In genomic region chr15:100770781-100771584, GRCh38 we compare ENCODE assay signal across 25 cellular contexts.
DNase-seq lines count a peak whose midpoint lies in the region; ATAC-seq and TF ChIP-seq lines count a peak whose summit lies in the region.
"Had no signal": no experiment of that assay in that cellular context is flagged by ENCODE, and none has a peak within 500 bp of the region (broad histone marks: within the 10 kb centered on the region; RNA-seq: fewer than 3 reads in every experiment).

No MANE protein-coding gene starts in this region.

- H3K9me3 Mint-ChIP-seq in chondrocyte (ENCODE audit: low read depth) = no peaks in the 10 kb centered on the region
- H3K9me3 Mint-ChIP-seq: activated CD4-positive, alpha-beta memory T cell treated with anti-CD3 and anti-CD28 coated beads, Interleukin-2, amount 10 ng/mL, durations not matched to agents 7 days and 5 days; activated naive CD4-positive, alpha-beta T cell treated with anti-CD3 and anti-CD28 coated beads, Interleukin-2, amount 50 U/mL, for 24 hours had no signal

- H3K4ac ChIP-seq in neuronal stem cell (ENCODE audit: low read length) = no peak overlapping the region

- H3K4me3 Mint-ChIP-seq in chondrocyte (ENCODE audit: unreplicated experiment) = no peak overlapping the region
- no peak overlapping the region for H3K4me3 Mint-ChIP-seq in T-helper 17 cell
- H3K4me3 Mint-ChIP-seq: activated CD4-positive, alpha-beta memory T cell treated with anti-CD3 and anti-CD28 coated beads, Interleukin-2, amount 10 ng/mL, durations not matched to agents 7 days and 5 days; activated naive CD4-positive, alpha-beta T cell treated with anti-CD3 and anti-CD28 coated beads, Interleukin-2, amount 50 U/mL, for 24 hours; B cell had no signal

- H3K4me2 ChIP-seq in neuronal stem cell (ENCODE audit: insufficient read depth, low read length, poor library complexity, severe bottlenecking) = no peak overlapping the region

- peak overlapping the region; percentile 20 for H2BK15ac ChIP-seq in neuronal stem cell (ENCODE audit: low read length)

- H3K4me1 Mint-ChIP-seq in chondrocyte (ENCODE audit: low read depth) (peaks cover 5% of the 10 kb centered on the region), T-helper 17 cell (no peaks in the 10 kb centered on the region)
- H3K4me1 Mint-ChIP-seq: activated CD4-positive, alpha-beta memory T cell treated with anti-CD3 and anti-CD28 coated beads, Interleukin-2, amount 10 ng/mL, durations not matched to agents 7 days and 5 days; activated naive CD4-positive, alpha-beta T cell treated with anti-CD3 and anti-CD28 coated beads, Interleukin-2, amount 50 U/mL, for 24 hours; B cell had no signal

- no peak overlapping the region for H3K14ac ChIP-seq in neuronal stem cell (ENCODE audit: low read length)

- H2BK12ac ChIP-seq in neuronal stem cell (ENCODE audit: low read length) = no peak overlapping the region

- H3K9ac ChIP-seq in neuronal stem cell (ENCODE audit: low read depth, low read length, poor library complexity) = no peak overlapping the region

- H4K91ac ChIP-seq in neuronal stem cell (ENCODE audit: low read depth, low read length, poor library complexity) = no peak overlapping the region

- H3K9me3 ChIP-seq in neuronal stem cell (replicated peaks in 1 of 2; ENCODE audit: control insufficient read depth in 2 of 2, insufficient read depth in 1 of 2, low read depth in 1 of 2, low read length in 2 of 2) (peaks cover 0 to 5% of the 10 kb centered on the region in 2 donors), T-helper 17 cell (ENCODE audit: control insufficient read depth, low read length, poor library complexity, severe bottlenecking) (no peaks in the 10 kb centered on the region)
- H3K9me3 ChIP-seq: esophagus squamous epithelium, neutrophil, psoas muscle, thoracic aorta had no signal

- H3K36me3 Mint-ChIP-seq in chondrocyte (ENCODE audit: low read depth) (no peaks in the 10 kb centered on the region), T-helper 17 cell (ENCODE audit: low read depth) (no peaks in the 10 kb centered on the region)

- H3K4me1 ChIP-seq in neuronal stem cell (ENCODE audit: control insufficient read depth in 2 of 2, insufficient read depth in 1 of 2, low read depth in 1 of 2, low read length in 2 of 2) = peaks cover 0 to 14% of the 10 kb centered on the region in 2 donors
- H3K4me1 ChIP-seq: esophagus squamous epithelium, psoas muscle had no signal

- H3K27me3 ChIP-seq in neuronal stem cell (ENCODE audit: control insufficient read depth in 3 of 3, insufficient read depth in 3 of 3, low read depth in 1 of 3, low read length in 3 of 3) = no peaks in the 10 kb centered on the region

- no peaks in the 10 kb centered on the region for H3K79me1 ChIP-seq in neuronal stem cell (ENCODE audit: low read depth, low read length)

- no CpG with 5 or more reads among the region's 12 CpGs for WGBS in neuronal stem cell (ENCODE audit: extremely low coverage in 2 of 2, insufficient read length in 2 of 2, insufficient replicate concordance in 1 of 2), 2 donors

- H3K27ac ChIP-seq in neuronal stem cell (replicated peaks; ENCODE audit: low read length) = no peak overlapping the region
- H3K27ac ChIP-seq: esophagus squamous epithelium, neutrophil, psoas muscle, thoracic aorta had no signal

- H3K27ac Mint-ChIP-seq in chondrocyte (ENCODE audit: unreplicated experiment) (no peak overlapping the region), T-helper 17 cell (no peak overlapping the region)
- H3K27ac Mint-ChIP-seq: activated CD4-positive, alpha-beta memory T cell treated with anti-CD3 and anti-CD28 coated beads, Interleukin-2, amount 10 ng/mL, durations not matched to agents 7 days and 5 days; activated naive CD4-positive, alpha-beta T cell treated with anti-CD3 and anti-CD28 coated beads, Interleukin-2, amount 50 U/mL, for 24 hours; B cell had no signal

- H2BK5ac ChIP-seq in neuronal stem cell (ENCODE audit: low read length) = no peak overlapping the region

- no peak for ATAC-seq in T-helper 17 cell
- no peak for ATAC-seq in HG03095 (IDR thresholded peaks at IDR 0.05; ENCODE audit: unreplicated experiment)
- ATAC-seq in GM19463 (IDR thresholded peaks at IDR 0.05; ENCODE audit: unreplicated experiment) = no peak
- ATAC-seq: activated CD4-positive, CD25-positive, alpha-beta regulatory T cell treated with anti-CD3 and anti-CD28 coated beads, Interleukin-2, amount 50 U/mL, for 24 hours; psoas muscle had no signal

- H3K27me3 Mint-ChIP-seq in chondrocyte (ENCODE audit: low read depth) (peaks cover 3% of the 10 kb centered on the region), T-helper 17 cell (peaks cover 26% of the 10 kb centered on the region)
- H3K27me3 Mint-ChIP-seq: activated CD4-positive, alpha-beta memory T cell treated with anti-CD3 and anti-CD28 coated beads, Interleukin-2, amount 10 ng/mL, durations not matched to agents 7 days and 5 days had no signal

- no peaks in the 10 kb centered on the region for H3K36me3 ChIP-seq in neuronal stem cell (replicated peaks in 1 of 2; ENCODE audit: control insufficient read depth in 2 of 2, insufficient read depth in 2 of 2, low read length in 2 of 2)
- H3K36me3 ChIP-seq: esophagus squamous epithelium, neutrophil, thoracic aorta had no signal

- no peak overlapping the region for H3K18ac ChIP-seq in neuronal stem cell (ENCODE audit: low read length)

- H4K8ac ChIP-seq in neuronal stem cell (ENCODE audit: low read depth, low read length) = no peak overlapping the region

- H2AK5ac ChIP-seq in neuronal stem cell (ENCODE audit: low read depth, low read length) = no peak overlapping the region

- DNase-seq in AG08396 (ENCODE audit: low spot score) = peak; percentile 7
- DNase-seq in GM13976 (ENCODE audit: low spot score) = peak; percentile 11
- peak; percentile 39 for DNase-seq in chondrocyte (ENCODE audit: low spot score)
- no peak for DNase-seq in neuronal stem cell (ENCODE audit: low spot score)
- no peak for DNase-seq in T-helper 17 cell
- no peak for DNase-seq in activated naive CD4-positive, alpha-beta T cell treated with Interleukin-2 at 50 U/mL for 16 hours
- DNase-seq: activated CD4-positive, alpha-beta memory T cell treated with anti-CD3 and anti-CD28 coated beads, Interleukin-2, amount 10 ng/mL, durations not matched to agents 7 days and 5 days; activated CD8-positive, alpha-beta memory T cell treated with anti-CD3 and anti-CD28 coated beads, Interleukin-2, amount 50 U/mL, for 48 hours; cortex of kidney; DMS53; esophagus squamous epithelium; foreskin melanocyte; HCEC 1CT; KG1; NCI-H1417; OCI-M1; stimulated activated naive CD4-positive, alpha-beta T cell treated with Interleukin-2 at 50 U/mL for 16 hours had no signal

- no peak overlapping the region for H3K4me3 ChIP-seq in neuronal stem cell (ENCODE audit: low read length in 2 of 2)
- H3K4me3 ChIP-seq: esophagus squamous epithelium, psoas muscle, thoracic aorta had no signal

- H3K23ac ChIP-seq in neuronal stem cell (ENCODE audit: low read depth, low read length, poor library complexity) = no peak overlapping the region

- no peak for TF ChIP-seq CTCF in GM13976 (IDR thresholded peaks at IDR 0.05; ENCODE audit: borderline replicate concordance, control extremely low read depth, extremely low read depth, insufficient read depth, missing control alignments)
- TF ChIP-seq CTCF in chondrocyte (IDR thresholded peaks at IDR 0.05) = no peak

- peak overlapping the region; percentile 0 for H2BK120ac ChIP-seq in neuronal stem cell (ENCODE audit: low read depth, low read length)

- no peak overlapping the region for H2AFZ ChIP-seq in neuronal stem cell (ENCODE audit: low read length)

- in situ Hi-C loops in GM13976 (cut with MboI; ENCODE audit: low sequenced_read_pairs, unreplicated experiment) = no loop called here

Comparison
In these comparisons a context has a peak if more than half of its experiments do, and no peak if none do; other contexts are left out.
1. DNase-seq: peak in AG08396 (single experiment), GM13976 (single experiment) and chondrocyte (single experiment); none in neuronal stem cell (single experiment), T-helper 17 cell (0 of 3) and activated naive CD4-positive, alpha-beta T cell treated with Interleukin-2 at 50 U/mL for 16 hours (single experiment).